Comparison of ENCODE assay signal across 11 cellular contexts in genomic region chr4:3484057-3484973, GRCh38. TPM values are rescaled to one million over a fixed set of nuclear protein-coding genes. Genes with fewer than 3 reads are reported as not detected.
DNase-seq lines count a peak whose midpoint lies in the region; ATAC-seq and TF ChIP-seq lines count a peak whose summit lies in the region.
"Had no signal": no experiment of that assay in that cellular context is flagged by ENCODE, and none has a peak within 500 bp of the region (broad histone marks: within the 10 kb centered on the region; RNA-seq: fewer than 3 reads in every experiment).

No MANE protein-coding gene starts in this region.

- peak; percentile 39 for ATAC-seq in upper lobe of right lung
- ATAC-seq: activated naive CD4-positive, alpha-beta T cell treated with anti-CD3 and anti-CD28 coated beads, Interleukin-2, amount 50 U/mL, for 72 hours had no signal

- peaks cover 14% of the 10 kb centered on the region for H3K4me1 ChIP-seq in upper lobe of right lung

- TF ChIP-seq CTCF in VCaP (conservative IDR thresholded peaks at IDR 0.05) (no peak), upper lobe of right lung (IDR thresholded peaks at IDR 0.05) (no peak)

- no peak overlapping the region for H3K4me3 ChIP-seq in upper lobe of right lung

- peak overlapping the region; percentile 38; the same call in 1 of the 2 replicates for H3K27ac ChIP-seq in VCaP
- no peak overlapping the region for H3K27ac ChIP-seq in upper lobe of right lung

- DNase-seq in NCI-H526 (lab: John Stamatoyannopoulos, UW) = peak; percentile 38 to 63
- no peak for DNase-seq in NCI-H526 treated with DMSO at 0.1 percent for 48 hours (lab: John Stamatoyannopoulos, UW)
- peak; percentile 95 for DNase-seq in kidney tubule cell (ENCODE audit: low spot score)
- no peak for DNase-seq in upper lobe of right lung
- no peak for DNase-seq in NCI-H774 (lab: John Stamatoyannopoulos, UW)
- DNase-seq in putamen (ENCODE audit: low spot score) = no peak
- no peak for DNase-seq in cerebellar nuclear complex (lab: John Stamatoyannopoulos, UW)
- DNase-seq: glutamatergic neuron; stimulated activated CD4-positive, alpha-beta T cell treated with anti-CD3 and anti-CD28 coated beads, Interleukin-15, amount 100 ng/mL, for 24 hours had no signal

- no peaks in the 10 kb centered on the region for H3K36me3 ChIP-seq in upper lobe of right lung

- no peaks in the 10 kb centered on the region for H3K9me3 ChIP-seq in upper lobe of right lung

- intact Hi-C loops in upper lobe of right lung (cut with DNase I) = no loop called here

- H3K27me3 ChIP-seq in upper lobe of right lung = peaks cover 41% of the 10 kb centered on the region

RNA-seq across cellular contexts. Expression of gene DOK7, which starts 21.2 kb away (rescaled TPM):
- 3.6 TPM for total RNA-seq in upper lobe of right lung
- total RNA-seq: activated naive CD4-positive, alpha-beta T cell treated with anti-CD3 and anti-CD28 coated beads, Interleukin-2, amount 50 U/mL, for 72 hours had no signal

RNA-seq across cellular contexts. Expression of gene HGFAC, which starts 42.5 kb away (rescaled TPM):
- 1.2 TPM for total RNA-seq in upper lobe of right lung
- total RNA-seq: activated naive CD4-positive, alpha-beta T cell treated with anti-CD3 and anti-CD28 coated beads, Interleukin-2, amount 50 U/mL, for 72 hours had no signal

RNA-seq across cellular contexts. Expression of gene LRPAP1, which starts 47.9 kb away (rescaled TPM):
- 195 TPM for total RNA-seq in upper lobe of right lung

Comparison
In these comparisons a context has a peak if more than half of its experiments do, and no peak if none do; other contexts are left out.
1. DNase-seq: peak in NCI-H526 (2 of 2) and kidney tubule cell (single experiment); none in NCI-H526 treated with DMSO at 0.1 percent for 48 hours (single experiment), upper lobe of right lung (single experiment), NCI-H774 (single experiment), putamen (single experiment) and cerebellar nuclear complex (0 of 2).